Comparison of ENCODE assay signal across 9 cellular contexts in the genomic region with DNA sequence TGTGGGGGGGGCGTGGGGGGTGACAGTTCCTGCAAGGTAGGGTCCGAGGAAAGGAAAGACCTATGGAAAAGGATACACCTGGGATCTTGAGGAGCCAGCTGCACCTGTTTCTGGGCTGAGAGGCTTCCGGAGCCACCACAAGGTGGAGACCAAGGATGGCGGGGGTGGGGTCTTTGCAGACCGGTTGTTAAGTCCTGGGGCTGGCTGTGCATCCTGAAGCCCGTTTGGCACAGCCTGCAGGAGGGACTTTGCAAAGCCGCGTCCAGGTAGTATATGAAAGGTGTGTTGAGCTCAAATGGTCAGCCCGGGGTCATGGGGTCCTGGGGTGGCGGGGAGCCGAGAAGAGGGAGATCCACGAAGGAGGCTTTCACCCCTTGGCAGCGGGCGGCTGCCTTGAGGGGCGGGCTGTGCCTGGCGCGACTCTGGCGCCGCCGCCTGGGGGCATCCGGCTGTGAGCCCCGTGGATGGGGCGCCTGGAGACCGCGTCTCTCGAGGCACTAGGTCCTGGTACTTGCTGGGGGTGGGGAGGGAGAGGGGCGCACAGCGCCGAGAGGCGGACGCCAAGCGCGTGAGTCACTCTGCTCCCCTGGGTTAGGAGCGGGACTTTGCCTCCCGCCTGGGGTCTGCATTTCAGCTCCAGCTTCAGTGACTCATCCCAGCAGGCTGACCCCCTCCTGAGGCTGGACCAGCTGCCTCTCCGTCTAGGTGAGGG. TPM values are rescaled to one million over a fixed set of nuclear protein-coding genes. Genes with fewer than 3 reads are reported as not detected.
A peak's percentile ranks its signal among the peaks of the same experiment; 100 is the strongest.
DNase-seq lines count a peak whose midpoint lies in the region; ATAC-seq and TF ChIP-seq lines count a peak whose summit lies in the region.
"Had no signal": no experiment of that assay in that cellular context is flagged by ENCODE, and none has a peak within 500 bp of the region (broad histone marks: within the 10 kb centered on the region; RNA-seq: fewer than 3 reads in every experiment).

No MANE protein-coding gene starts in this region.

- H3K9me3 ChIP-seq in MM.1S (replicated peaks; ENCODE audit: insufficient read depth, low read length) (no peaks in the 10 kb centered on the region), ascending aorta (no peaks in the 10 kb centered on the region)

- H2AFZ ChIP-seq in MM.1S (ENCODE audit: low read length): no peak overlapping the region

- TF ChIP-seq CTCF in MM.1S (IDR thresholded peaks at IDR 0.05; ENCODE audit: low read length): peak; percentile 22
- peak in 2 of 3 experiments; percentile 15 to 31 for TF ChIP-seq CTCF in ascending aorta (IDR thresholded peaks at IDR 0.05)
- peak; percentile 15 for TF ChIP-seq CTCF in kidney epithelial cell (IDR thresholded peaks at IDR 0.05; ENCODE audit: insufficient read depth, low read length, poor library complexity, severe bottlenecking)

- H3K36me3 ChIP-seq in MM.1S (replicated peaks; ENCODE audit: insufficient read depth, low read length): no peaks in the 10 kb centered on the region
- no peaks in the 10 kb centered on the region for H3K36me3 ChIP-seq in ascending aorta
- H3K36me3 ChIP-seq in kidney epithelial cell (ENCODE audit: control insufficient read depth, insufficient read depth, low read length): no peaks in the 10 kb centered on the region

- no peaks in the 10 kb centered on the region for H3K27me3 ChIP-seq in MM.1S (replicated peaks; ENCODE audit: insufficient read depth, low read length)
- no peaks in the 10 kb centered on the region for H3K27me3 ChIP-seq in ascending aorta
- H3K27me3 ChIP-seq in kidney epithelial cell (ENCODE audit: control insufficient read depth, insufficient read depth, low read length): no peaks in the 10 kb centered on the region

- no peaks in the 10 kb centered on the region for H3F3A ChIP-seq in MM.1S (ENCODE audit: insufficient read depth, low read length)

- no peaks in the 10 kb centered on the region for H3K79me2 ChIP-seq in MM.1S (ENCODE audit: low read length)

- ATAC-seq in HG03439 (IDR thresholded peaks at IDR 0.05; ENCODE audit: unreplicated experiment): no peak
- ATAC-seq in HG02798 (IDR thresholded peaks at IDR 0.05; ENCODE audit: poor library complexity, unreplicated experiment): no peak

- H4K20me1 ChIP-seq in MM.1S (ENCODE audit: insufficient read depth, low read length): no peaks in the 10 kb centered on the region

- H3K4me2 ChIP-seq in MM.1S (ENCODE audit: low read depth, low read length): no peak overlapping the region

- H3K4me3 ChIP-seq in MM.1S (ENCODE audit: low read length) (no peak overlapping the region), ascending aorta (peak overlapping the region; percentile 27 to 50), kidney epithelial cell (ENCODE audit: low read depth, low read length) (peak overlapping the region; percentile 14)

- intact Hi-C loops in ascending aorta (cut with DNase I): loop anchor here (10.0 kb wide), 1 partner anchor 161 kb away; no protein-coding TSS in a partner anchor

- H3K9me2 ChIP-seq in MM.1S (replicated peaks; ENCODE audit: insufficient read depth, low read length): no peaks in the 10 kb centered on the region

- H3K27ac ChIP-seq in MM.1S (ENCODE audit: low read length) (no peak overlapping the region), ascending aorta (no peak overlapping the region)
- H3K27ac ChIP-seq: epithelial cell of prostate had no signal

- H3K9ac ChIP-seq in MM.1S (ENCODE audit: low read length): no peak overlapping the region

- peak; percentile 41 for DNase-seq in D341Med (ENCODE audit: low spot score)
- no peak for DNase-seq in MM.1S
- DNase-seq in ascending aorta (ENCODE audit: low spot score in 2 of 2): no peak
- no peak for DNase-seq in kidney epithelial cell (ENCODE audit: low read depth)
- DNase-seq in putamen (ENCODE audit: low spot score): no peak
- no peak for DNase-seq in OCI-M2 (lab: John Stamatoyannopoulos, UW; ENCODE audit: unreplicated experiment)

- no peaks in the 10 kb centered on the region for H3K4me1 ChIP-seq in MM.1S (ENCODE audit: low read length)
- no peaks in the 10 kb centered on the region for H3K4me1 ChIP-seq in ascending aorta

RNA-seq across cellular contexts. Expression of gene DYNLT3, which starts 58.2 kb away (rescaled TPM):
- 32.2 TPM for total RNA-seq in ascending aorta
- 28.2 and 35.6 TPM in 2 replicates for total RNA-seq in kidney epithelial cell
